ENCODE assay signal across 8 cellular contexts in the genomic region with DNA sequence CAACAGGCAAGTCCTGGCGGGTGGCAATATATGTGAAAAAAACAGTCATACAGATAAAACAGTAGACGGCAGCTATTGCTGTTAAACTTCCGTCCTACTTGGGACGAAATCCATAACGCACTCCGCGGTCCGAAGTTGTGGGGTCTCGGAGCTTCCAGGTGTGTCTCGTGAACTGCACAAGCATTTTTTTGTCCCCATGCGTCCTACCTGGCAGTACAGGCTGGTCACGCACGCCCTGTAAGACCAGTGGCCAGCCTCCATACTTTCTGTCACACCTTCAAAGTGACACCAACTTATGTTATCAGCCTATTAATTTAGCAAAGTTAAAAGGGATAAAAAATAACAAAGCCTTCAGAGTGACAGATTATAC. TPM values are rescaled to one million over a fixed set of nuclear protein-coding genes. Genes with fewer than 3 reads are reported as not detected.
DNase-seq lines count a peak whose midpoint lies in the region; ATAC-seq and TF ChIP-seq lines count a peak whose summit lies in the region.

No MANE protein-coding gene starts in this region.

- H3K4me3 Mint-ChIP-seq in activated CD4-positive, alpha-beta T cell treated with anti-CD3 and anti-CD28 coated beads for 36 hours, result peak overlapping the region; percentile 55

- H3K4me1 ChIP-seq in SJSA1 (replicated peaks), result peaks cover 14% of the 10 kb centered on the region
- H3K4me1 ChIP-seq in heart right ventricle, result peaks cover 0 to 41% (median 20%) of the 10 kb centered on the region in 9 donors
- H3K4me1 ChIP-seq in suprapubic skin, result peaks cover 6% of the 10 kb centered on the region

- peaks cover 3% of the 10 kb centered on the region for H3K4me1 Mint-ChIP-seq in activated CD4-positive, alpha-beta T cell treated with anti-CD3 and anti-CD28 coated beads for 36 hours

- H3K36me3 Mint-ChIP-seq in activated CD4-positive, alpha-beta T cell treated with anti-CD3 and anti-CD28 coated beads for 36 hours (ENCODE audit: low read depth), result no peaks in the 10 kb centered on the region

- in situ Hi-C loops in GM13976 (cut with MboI; ENCODE audit: low sequenced_read_pairs, unreplicated experiment), result no loop called here

- TF ChIP-seq CTCF in heart right ventricle (IDR thresholded peaks at IDR 0.05) (no peak), suprapubic skin (IDR thresholded peaks at IDR 0.05) (no peak), GM13976 (IDR thresholded peaks at IDR 0.05; ENCODE audit: borderline replicate concordance, control extremely low read depth, extremely low read depth, insufficient read depth, missing control alignments) (no peak)

- CTCF ChIA-PET in activated CD4-positive, alpha-beta T cell treated with anti-CD3 and anti-CD28 coated beads for 36 hours (lab: Charles Lee), result interaction anchor here (0.6 to 1.3 kb wide), 5 partner anchors 52 to 970 kb away, joined by 3 to 6 read pairs (median 3); no protein-coding TSS in a partner anchor

- H3K9me3 ChIP-seq in SJSA1 (replicated peaks) (no peaks in the 10 kb centered on the region), heart right ventricle (no peaks in the 10 kb centered on the region), suprapubic skin (no peaks in the 10 kb centered on the region)

- H3K27ac ChIP-seq in SJSA1 (no peak overlapping the region), heart right ventricle (peak overlapping the region in 9 of 10 donors; percentile 8 to 88 (median 75)), suprapubic skin (no peak overlapping the region)

- H3K4me3 ChIP-seq in SJSA1 (peak overlapping the region; percentile 25), heart right ventricle (peak overlapping the region in 9 of 10 donors; percentile 23 to 51 (median 39)), suprapubic skin (peak overlapping the region; percentile 41)

- POLR2A ChIA-PET in activated CD4-positive, alpha-beta T cell treated with anti-CD3 and anti-CD28 coated beads for 36 hours (lab: Charles Lee), result no interaction called here

- ATAC-seq in activated CD4-positive, alpha-beta T cell treated with anti-CD3 and anti-CD28 coated beads for 36 hours, result peak; percentile 24
- peak in 4 of 8 donors; percentile 8 to 28 (median 11) for ATAC-seq in heart right ventricle
- ATAC-seq in HG03139 (IDR thresholded peaks at IDR 0.05; ENCODE audit: unreplicated experiment), result no peak

- no peaks in the 10 kb centered on the region for H3K9me3 Mint-ChIP-seq in activated CD4-positive, alpha-beta T cell treated with anti-CD3 and anti-CD28 coated beads for 36 hours (ENCODE audit: low read depth)

- intact Hi-C loops in activated CD4-positive, alpha-beta T cell treated with anti-CD3 and anti-CD28 coated beads for 36 hours (cut with DNase I, micrococcal nuclease), result no loop called here
- intact Hi-C loops in heart right ventricle (cut with DNase I), result loop anchor here in 6 of 10 donors (5.0 to 10.0 kb wide), 6 partner anchors 92 to 195 kb away; no protein-coding TSS in a partner anchor

- no peak for TF ChIP-seq POLR2A in suprapubic skin (IDR thresholded peaks at IDR 0.05)

- 41 to 60% methylated on average over 13 of the region's 13 CpGs for WGBS in heart right ventricle, 2 donors
- 57% methylated on average over 13 of the region's 13 CpGs for WGBS in suprapubic skin

- H3K27me3 Mint-ChIP-seq in activated CD4-positive, alpha-beta T cell treated with anti-CD3 and anti-CD28 coated beads for 36 hours, result peaks cover 28% of the 10 kb centered on the region

- no peak overlapping the region for H3K27ac Mint-ChIP-seq in activated CD4-positive, alpha-beta T cell treated with anti-CD3 and anti-CD28 coated beads for 36 hours

- no peak for DNase-seq in activated CD4-positive, alpha-beta T cell treated with anti-CD3 and anti-CD28 coated beads for 36 hours
- DNase-seq in activated CD4-positive, alpha-beta T cell treated with anti-CD3 and anti-CD28 coated beads, Interleukin-2, amount 50 U/mL, for 1 hour, result no peak
- DNase-seq in SJSA1 (ENCODE audit: low read depth in 1 of 2, low spot score in 2 of 2), result peak in 1 of 2 experiments; percentile 36
- DNase-seq in heart right ventricle, result no peak
- no peak for DNase-seq in suprapubic skin (ENCODE audit: low spot score in 2 of 2)
- DNase-seq in GM13976 (ENCODE audit: low spot score), result no peak
- DNase-seq in NCI-H146 (lab: John Stamatoyannopoulos, UW), result no peak

- no peak for TF ChIP-seq EP300 in suprapubic skin (IDR thresholded peaks at IDR 0.05)

- H3K36me3 ChIP-seq in SJSA1, result no peaks in the 10 kb centered on the region
- H3K36me3 ChIP-seq in heart right ventricle, result no peaks in the 10 kb centered on the region
- H3K36me3 ChIP-seq in suprapubic skin, result no peaks in the 10 kb centered on the region

- H3K27me3 ChIP-seq in SJSA1 (replicated peaks), result 0 out of 2 replicates have a peak, but pooled peaks cover 3% of the 10 kb centered on the region
- H3K27me3 ChIP-seq in heart right ventricle, result peaks cover 0 to 28% (median 0%) of the 10 kb centered on the region in 7 donors
- no peaks in the 10 kb centered on the region for H3K27me3 ChIP-seq in suprapubic skin

RNA-seq across cellular contexts. Expression of gene TGFBI, which starts 51.3 kb away (rescaled TPM):
- total RNA-seq in activated CD4-positive, alpha-beta T cell treated with anti-CD3 and anti-CD28 coated beads for 36 hours, result not detected
- 172 and 185 TPM in 2 replicates for total RNA-seq in SJSA1 (2014; rRNA removed; shearing (Covaris generic))
- total RNA-seq in heart right ventricle (100 to 1,000 TPM in 1 of 10 donors, 10 to 100 TPM in 9; 29.6 to 137 (median 46.2) TPM), suprapubic skin (100 to 1,000 TPM; 300 to 719 (median 389) TPM)
- polyA plus RNA-seq in heart right ventricle, result 10 to 100 TPM; 65.5 to 69.9 TPM

RNA-seq across cellular contexts. Expression of gene SMAD5, which starts 52.5 kb away (rescaled TPM):
- total RNA-seq in activated CD4-positive, alpha-beta T cell treated with anti-CD3 and anti-CD28 coated beads for 36 hours, result 1 to 10 TPM; 5.4 to 7.7 TPM
- 93.6 and 179 TPM in 2 replicates for total RNA-seq in SJSA1 (2014; rRNA removed; shearing (Covaris generic))
- total RNA-seq in heart right ventricle (10 to 100 TPM; 33.3 to 53.8 (median 39.8) TPM), suprapubic skin (100 to 1,000 TPM in 1 of 4 donors, 10 to 100 TPM in 3; 63.3 to 119 (median 74.9) TPM)
- 1 to 10 TPM; 7.0 to 8.5 TPM for polyA plus RNA-seq in heart right ventricle

Comparison
In these comparisons a context has a peak if more than half of its experiments do, and no peak if none do; other contexts are left out.
1. H3K27ac ChIP-seq: peak in heart right ventricle (9 of 10); none in SJSA1 (single experiment) and suprapubic skin (single experiment).
2. RNA of gene TGFBI, which starts 51.3 kb away (total RNA-seq): 300 to 719 TPM in suprapubic skin, 172 to 185 TPM in SJSA1 and 29.6 to 137 TPM in heart right ventricle; not detected in activated CD4-positive, alpha-beta T cell treated with anti-CD3 and anti-CD28 coated beads for 36 hours; every median in the first group is over 10 times any median in the second.
3. intact Hi-C loops: an anchor here in heart right ventricle (5.0 to 10.0 kb wide); none called in activated CD4-positive, alpha-beta T cell treated with anti-CD3 and anti-CD28 coated beads for 36 hours.
4. Peak in every context shown above with its lines, with median percentiles within 50 percentile points of each other: H3K4me3 ChIP-seq.